Comparison of ENCODE assay signal across 12 cellular contexts in the genomic region with DNA sequence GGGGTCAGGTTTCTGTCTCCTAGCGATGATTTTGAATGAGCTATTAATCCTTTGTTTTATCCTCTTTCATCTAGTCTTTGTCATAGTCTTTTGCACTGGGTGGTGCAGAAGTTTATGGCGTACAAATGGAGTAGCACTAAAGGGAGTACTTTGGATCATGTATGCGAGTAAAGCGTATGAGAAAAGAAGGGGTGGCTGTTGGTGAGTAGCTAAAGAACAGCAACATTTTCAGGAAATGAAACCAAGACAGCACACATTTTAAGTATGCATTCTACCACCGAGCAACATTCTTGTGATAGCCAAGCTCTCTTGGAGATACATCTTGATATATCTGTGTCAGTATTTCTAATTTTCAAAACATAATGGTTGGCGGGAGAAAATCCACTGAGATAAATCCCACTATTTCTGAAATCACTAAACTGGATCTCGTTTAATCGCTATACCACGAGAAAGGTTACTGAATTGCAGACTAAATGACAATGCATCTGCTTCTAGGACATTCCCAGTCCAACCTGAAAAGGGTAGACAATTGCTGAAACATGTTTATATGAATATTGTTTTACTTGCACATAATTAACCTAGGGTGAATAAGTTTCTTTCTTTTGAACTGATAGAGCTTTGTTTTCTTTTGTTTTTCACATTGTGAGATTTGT.
A peak's percentile ranks its signal among the peaks of the same experiment; 100 is the strongest.
DNase-seq lines count a peak whose midpoint lies in the region; ATAC-seq, FAIRE-seq and TF ChIP-seq lines count a peak whose summit lies in the region.
"Had no signal": no experiment of that assay in that cellular context is flagged by ENCODE, and none has a peak within 500 bp of the region (broad histone marks: within the 10 kb centered on the region; RNA-seq: fewer than 3 reads in every experiment).

No MANE protein-coding gene starts in this region.

- no peak overlapping the region for H2BK20ac ChIP-seq in H9 (ENCODE audit: low read depth, low read length, poor library complexity, severe bottlenecking)

- H2BK5ac ChIP-seq in H9 (ENCODE audit: insufficient read length, low read length): no peak overlapping the region

- no peak overlapping the region for H3K27ac Mint-ChIP-seq in H9

- H3K18ac ChIP-seq in H9 (ENCODE audit: insufficient read length, low read depth, low read length): no peak overlapping the region

- H4K20me1 ChIP-seq in BLaER1: no peaks in the 10 kb centered on the region
- H4K20me1 ChIP-seq in H9 (ENCODE audit: control insufficient read depth, insufficient read depth, insufficient read length): no peaks in the 10 kb centered on the region
- no peaks in the 10 kb centered on the region for H4K20me1 ChIP-seq in keratinocyte (ENCODE audit: control insufficient read depth, extremely low read depth, insufficient read depth, low read length)

- H3K79me2 ChIP-seq in H9 (ENCODE audit: insufficient read depth, low read length) (no peaks in the 10 kb centered on the region), keratinocyte (ENCODE audit: control insufficient read depth, insufficient read depth, low read length) (no peaks in the 10 kb centered on the region)

- H3K56ac ChIP-seq in H9 (ENCODE audit: insufficient read length, low read depth, low read length): no peak overlapping the region

- POLR2A ChIA-PET in Panc1 (lab: Charles Lee): no interaction called here

- no peak overlapping the region for H3K23ac ChIP-seq in H9 (ENCODE audit: insufficient read length, low read depth, low read length)

- in situ Hi-C loops in Panc1 (cut with HindIII; ENCODE audit: low pct_unique_long_range_greater_than_20kb, low sequenced_read_pairs): no loop called here

- TF ChIP-seq POLR2A in upper lobe of left lung (IDR thresholded peaks at IDR 0.05): no peak

- no peak overlapping the region for H2BK120ac ChIP-seq in H9 (ENCODE audit: low read depth, low read length, poor library complexity, severe bottlenecking)

- WGBS in H9 (ENCODE audit: extremely low coverage, insufficient read length, low lambda C conversion rate): no CpG with 5 or more reads among the region's 9 CpGs
- WGBS in upper lobe of left lung, 2 donors: 74 to 83% methylated on average over 9 of the region's 9 CpGs

- H3K27ac ChIP-seq in BLaER1: no peak overlapping the region
- H3K27ac ChIP-seq in H9 (ENCODE audit: insufficient read length, low read depth, low read length): no peak overlapping the region
- no peak overlapping the region for H3K27ac ChIP-seq in Panc1 (ENCODE audit: low read length)
- H3K27ac ChIP-seq in keratinocyte (ENCODE audit: control insufficient read depth, insufficient read depth, low read length): no peak overlapping the region
- H3K27ac ChIP-seq in upper lobe of left lung: no peak overlapping the region
- H3K27ac ChIP-seq: lower lobe of right lung had no signal

- no peak for TF ChIP-seq CTCF in H9 (conservative IDR thresholded peaks at IDR 0.05)
- no peak for TF ChIP-seq CTCF in Panc1 (IDR thresholded peaks at IDR 0.05)
- no peak for TF ChIP-seq CTCF in keratinocyte (optimal IDR thresholded peaks at IDR 0.05 in 1 of 3, IDR thresholded peaks at IDR 0.05 in 1 of 3, conservative IDR thresholded peaks at IDR 0.05 in 1 of 3; ENCODE audit: extremely low read depth in 1 of 3, insufficient read depth in 2 of 3, low read length in 3 of 3)
- no peak for TF ChIP-seq CTCF in upper lobe of left lung (IDR thresholded peaks at IDR 0.05)

- H3K36me3 ChIP-seq in BLaER1: no peaks in the 10 kb centered on the region
- H3K36me3 ChIP-seq in Panc1 (ENCODE audit: control insufficient read depth, insufficient read depth, low read length): no peaks in the 10 kb centered on the region
- no peaks in the 10 kb centered on the region for H3K36me3 ChIP-seq in keratinocyte (ENCODE audit: control insufficient read depth in 2 of 2, extremely low read depth in 1 of 2, insufficient read depth in 2 of 2, low read length in 2 of 2)
- no peaks in the 10 kb centered on the region for H3K36me3 ChIP-seq in upper lobe of left lung
- H3K36me3 ChIP-seq: lower lobe of right lung had no signal

- intact Hi-C loops in Panc1 (cut with micrococcal nuclease; ENCODE audit: unreplicated experiment): no loop called here

- no peak overlapping the region for H3K9ac ChIP-seq in BLaER1
- no peak overlapping the region for H3K9ac ChIP-seq in H9 (ENCODE audit: extremely low read depth, insufficient read length, low read length)
- no peak overlapping the region for H3K9ac ChIP-seq in keratinocyte (ENCODE audit: control insufficient read depth, extremely low read depth, insufficient read depth, low read length)

- H3K9me3 Mint-ChIP-seq in H9: no peaks in the 10 kb centered on the region; a peak in 1 of 5 replicates

- H3K23me2 ChIP-seq in H9 (ENCODE audit: insufficient read length, low read depth, low read length, poor library complexity, severe bottlenecking): peaks cover 6% of the 10 kb centered on the region

- H3K9me3 ChIP-seq in BLaER1 (no peaks in the 10 kb centered on the region), H9 (ENCODE audit: control insufficient read depth, low read depth, low read length) (no peaks in the 10 kb centered on the region), Panc1 (ENCODE audit: control insufficient read depth, insufficient read depth, low read depth, low read length) (no peaks in the 10 kb centered on the region), keratinocyte (ENCODE audit: control insufficient read depth, low read depth, low read length) (no peaks in the 10 kb centered on the region), upper lobe of left lung (no peaks in the 10 kb centered on the region)
- H3K9me3 ChIP-seq: lower lobe of right lung had no signal

- TF ChIP-seq EP300 in upper lobe of left lung (IDR thresholded peaks at IDR 0.05): no peak

- peaks cover 4 to 17% of the 10 kb centered on the region in 2 experiments; a peak in 3 of 4 replicates for H3K4me1 Mint-ChIP-seq in H9

- H3K9me1 ChIP-seq in keratinocyte (ENCODE audit: control insufficient read depth, extremely low read depth, insufficient read depth, low read length): no peaks in the 10 kb centered on the region

- ATAC-seq in Panc1: no peak
- no peak for ATAC-seq in HG03442 (IDR thresholded peaks at IDR 0.05; ENCODE audit: unreplicated experiment)
- no peak for ATAC-seq in HG03135 (IDR thresholded peaks at IDR 0.05; ENCODE audit: unreplicated experiment)
- ATAC-seq in upper lobe of left lung (ENCODE audit: low FRiP score in 2 of 2): no peak

- no peak overlapping the region for H2BK15ac ChIP-seq in H9 (ENCODE audit: low read depth, low read length)

- dilution Hi-C loops in keratinocyte (cut with MboI; ENCODE audit: extremely low pct_ligation_motif_present, low sequenced_read_pairs): no loop called here

- FAIRE-seq in keratinocyte (lab: Jason Lieb, UNC): no peak
- FAIRE-seq: frontal cortex had no signal

- peak overlapping the region; percentile 78; the same call in 1 of the 2 replicates for H3K4me2 ChIP-seq in BLaER1
- H3K4me2 ChIP-seq in H9 (ENCODE audit: insufficient read depth, insufficient read length, low read length): no peak overlapping the region
- peak overlapping the region; percentile 95 for H3K4me2 ChIP-seq in keratinocyte (ENCODE audit: control insufficient read depth, extremely low read depth, insufficient read depth, low read depth, low read length)

- H3K79me1 ChIP-seq in H9 (ENCODE audit: insufficient read depth, low read depth, low read length, poor library complexity, severe bottlenecking): no peaks in the 10 kb centered on the region

- H3K14ac ChIP-seq in H9 (ENCODE audit: insufficient read depth, low read length): no peak overlapping the region

- no peak overlapping the region for H4K5ac ChIP-seq in H9 (ENCODE audit: insufficient read length, low read depth, low read length)

- H3K36me3 Mint-ChIP-seq in H9 (ENCODE audit: insufficient read depth in 1 of 3, low read depth in 3 of 3): no peaks in the 10 kb centered on the region

- H3T11ph ChIP-seq in H9 (ENCODE audit: low read length): no peak overlapping the region

- H3K4ac ChIP-seq in H9 (ENCODE audit: low read depth, low read length): no peak overlapping the region

- no peak overlapping the region for H2BK12ac ChIP-seq in H9 (ENCODE audit: insufficient read length, low read depth, low read length)

- H3K27me3 ChIP-seq in BLaER1: peaks cover 25% of the 10 kb centered on the region
- H3K27me3 ChIP-seq in H9 (ENCODE audit: insufficient read depth, low read length): no peaks in the 10 kb centered on the region
- H3K27me3 ChIP-seq in Panc1 (ENCODE audit: control insufficient read depth, insufficient read depth, low read length): no peaks in the 10 kb centered on the region
- H3K27me3 ChIP-seq in keratinocyte (ENCODE audit: control insufficient read depth, extremely low read depth, insufficient read depth, low read length): peaks cover 16% of the 10 kb centered on the region
- peaks cover 0 to 13% (median 0%) of the 10 kb centered on the region in 4 donors for H3K27me3 ChIP-seq in upper lobe of left lung

- H2AFZ ChIP-seq in H9 (ENCODE audit: low read length) (no peak overlapping the region), keratinocyte (ENCODE audit: control insufficient read depth, low read length) (no peak overlapping the region)

- H3K4me1 ChIP-seq in BLaER1 (peaks cover 10% of the 10 kb centered on the region; the same call in 1 of the 2 replicates), H9 (ENCODE audit: insufficient read depth, low read length) (no peaks in the 10 kb centered on the region), Panc1 (ENCODE audit: control insufficient read depth, insufficient read depth, low read length) (peaks cover 31% of the 10 kb centered on the region), keratinocyte (ENCODE audit: control insufficient read depth, extremely low read depth, insufficient read depth, low read length) (peaks cover 4% of the 10 kb centered on the region), upper lobe of left lung (peaks cover 0 to 9% (median 7%) of the 10 kb centered on the region in 4 donors)

- no peak overlapping the region for H2AK5ac ChIP-seq in H9 (ENCODE audit: insufficient read length, low read length)

- CTCF ChIA-PET in Panc1 (lab: Charles Lee): no interaction called here

- DNase-seq in H9 (no peak), Panc1 (ENCODE audit: low read depth, low spot score) (no peak), keratinocyte (ENCODE audit: low read depth, low spot score) (no peak), upper lobe of left lung (no peak), EL (no peak)
- DNase-seq: DMS 273 treated with DMSO at 0.1 percent for 48 hours, lower lobe of right lung, NCI-H1092 had no signal

- H3K4me3 ChIP-seq in BLaER1: no peak overlapping the region; the same call in 1 of the 2 replicates
- H3K4me3 ChIP-seq in Panc1 (ENCODE audit: low read depth in 2 of 2, low read length in 2 of 2): peak overlapping the region; percentile 89 to 96; a peak in 3 of 4 replicates
- H3K4me3 ChIP-seq in keratinocyte (ENCODE audit: control insufficient read depth in 2 of 3, extremely low read depth in 1 of 3, insufficient read depth in 2 of 3, low read depth in 1 of 3, low read length in 3 of 3): peak overlapping the region in 2 of 3 experiments; percentile 1 to 91
- H3K4me3 ChIP-seq in upper lobe of left lung: no peak overlapping the region

- peak overlapping the region; percentile 77 to 91 for H3K4me3 Mint-ChIP-seq in H9

- H4K91ac ChIP-seq in H9 (ENCODE audit: insufficient read length, low read depth, low read length): no peak overlapping the region

- no peak overlapping the region for H4K8ac ChIP-seq in H9 (replicated peaks; ENCODE audit: insufficient read length, low read depth, low read length)

- no TSS peak for BruUV-seq in Panc1 (replicated peaks; lab: Mats Ljungman, UMichigan)

- peaks cover 49% of the 10 kb centered on the region for H3K27me3 Mint-ChIP-seq in H9 (ENCODE audit: low read depth)

Comparison
In these comparisons a context has a peak if more than half of its experiments do, and no peak if none do; other contexts are left out.
1. H3K4me3 ChIP-seq: peak in Panc1 (2 of 2) and keratinocyte (2 of 3); none in BLaER1 (single experiment) and upper lobe of left lung (0 of 4).